Comparison of ENCODE assay signal across 8 cellular contexts in the genomic region with DNA sequence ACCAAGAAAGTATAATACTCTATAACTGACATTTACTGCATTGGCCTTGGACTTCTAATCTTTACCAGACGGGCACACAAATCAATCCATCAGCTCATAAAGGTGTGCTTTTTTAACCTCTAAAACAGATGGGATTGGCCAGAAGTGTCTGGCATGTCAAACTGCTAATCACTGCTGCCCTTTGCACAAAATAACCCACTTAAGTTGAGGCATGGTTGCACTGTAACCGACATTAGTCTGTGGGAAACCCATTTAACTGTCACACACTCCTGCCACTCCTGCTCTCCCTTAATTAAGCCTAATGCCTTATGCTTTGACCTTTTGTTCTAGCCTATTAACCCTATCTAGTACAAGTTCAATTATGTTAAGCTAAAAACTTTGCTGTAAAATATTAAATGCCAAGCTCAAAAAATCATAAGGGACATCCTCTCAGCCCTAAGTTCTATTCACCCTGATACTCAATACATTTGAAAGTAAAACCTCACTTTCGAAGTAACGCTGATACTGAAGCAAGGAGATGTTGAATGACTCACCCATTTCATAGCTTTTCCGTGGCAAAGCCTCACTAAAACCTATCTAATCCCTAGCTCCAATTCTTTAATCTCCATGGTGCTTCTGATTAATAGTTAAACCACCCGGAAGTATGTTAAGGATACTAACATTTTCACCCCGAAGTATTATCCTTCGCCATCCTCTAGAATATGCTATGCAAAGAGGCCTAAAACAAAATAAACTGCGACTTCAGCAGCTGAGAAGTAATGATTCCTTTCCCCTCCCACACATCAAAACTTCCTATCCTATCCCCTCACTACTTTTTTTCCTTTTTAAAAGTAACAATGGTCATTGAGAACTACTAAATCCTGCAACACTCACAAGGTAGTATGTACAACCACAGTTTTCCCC. TPM values are rescaled to one million over a fixed set of nuclear protein-coding genes. Genes with fewer than 3 reads are reported as not detected.
DNase-seq lines count a peak whose midpoint lies in the region; ATAC-seq and TF ChIP-seq lines count a peak whose summit lies in the region.

No MANE protein-coding gene starts in this region.

- in situ Hi-C loops in G401 (cut with HindIII; ENCODE audit: low sequenced_read_pairs), result no loop called here

- ATAC-seq in GM21717 (IDR thresholded peaks at IDR 0.05; ENCODE audit: unreplicated experiment) (peak; percentile 82), esophagus mucosa (peak; percentile 90), HG03025 (IDR thresholded peaks at IDR 0.05; ENCODE audit: low FRiP score, unreplicated experiment) (no peak)

- DNase-seq in GM10266 (ENCODE audit: extremely low spot score), result peak; percentile 43
- DNase-seq in NCI-H1417 (lab: John Stamatoyannopoulos, UW), result peak in 2 of 3 experiments; percentile 48 to 90
- no peak for DNase-seq in DMS 273 (lab: John Stamatoyannopoulos, UW; ENCODE audit: unreplicated experiment)
- no peak for DNase-seq in G401 (ENCODE audit: low spot score)
- no peak for DNase-seq in NCI-H526 (lab: John Stamatoyannopoulos, UW)

- TF ChIP-seq CTCF in GM10266 (IDR thresholded peaks at IDR 0.05; ENCODE audit: control insufficient read depth, insufficient read depth, low read depth, missing control alignments), result no peak

RNA-seq across cellular contexts. Expression of a gene that starts 12.9 kb away (rescaled TPM):
- total RNA-seq in esophagus mucosa, result 52.2 TPM
- total RNA-seq in G401 (2014; rRNA removed; shearing (Covaris generic)), result 33.5 and 56.4 TPM in 2 replicates

Comparison
In these comparisons a context has a peak if more than half of its experiments do, and no peak if none do; other contexts are left out.
1. DNase-seq: peak in GM10266 (single experiment) and NCI-H1417 (2 of 3); none in DMS 273 (single experiment), G401 (single experiment) and NCI-H526 (0 of 2).